ENCODE assay signal across 13 cellular contexts in the genomic region with DNA sequence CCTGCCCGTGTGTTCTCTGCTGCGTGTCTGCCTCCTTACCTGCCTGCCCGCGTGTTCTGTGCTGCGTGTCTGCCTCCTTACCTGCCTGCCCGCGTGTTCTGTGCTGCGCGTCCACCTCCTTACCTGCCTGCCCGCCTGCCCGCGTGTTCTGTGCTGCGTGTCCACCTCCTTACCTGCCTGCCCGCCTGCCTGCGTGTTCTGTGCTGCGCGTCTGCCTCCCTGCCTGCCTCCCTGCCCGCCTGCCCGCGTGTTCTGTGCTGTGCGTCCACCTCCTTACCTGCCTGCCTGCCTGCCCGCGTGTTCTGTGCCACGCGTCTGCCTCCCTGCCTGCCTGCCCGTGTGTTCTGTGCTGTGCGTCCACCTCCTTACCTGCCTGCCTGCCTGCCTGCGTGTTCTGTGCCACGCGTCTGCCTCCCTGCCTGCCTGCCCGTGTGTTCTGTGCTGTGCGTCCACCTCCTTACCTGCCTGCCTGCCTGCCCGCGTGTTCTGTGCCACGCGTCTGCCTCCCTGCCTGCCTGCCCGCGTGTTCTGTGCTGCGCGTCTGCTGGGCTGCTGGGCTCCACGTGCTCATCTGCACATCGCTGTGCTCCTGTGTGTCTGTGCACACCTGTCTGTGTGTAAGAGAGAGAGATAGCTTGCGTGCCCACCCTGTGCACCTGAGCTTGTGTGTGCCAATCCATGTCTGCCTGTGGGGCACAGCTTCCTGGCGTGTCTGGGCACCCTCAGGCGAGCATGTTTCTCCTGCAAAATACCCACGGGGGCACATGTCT. TPM values are rescaled to one million over a fixed set of nuclear protein-coding genes. Genes with fewer than 3 reads are reported as not detected.
DNase-seq lines count a peak whose midpoint lies in the region; ATAC-seq, FAIRE-seq and TF ChIP-seq lines count a peak whose summit lies in the region.
"Not testable (repeated sequence)": the region's sequence is repeated elsewhere in the genome, so short reads cannot be mapped to it uniquely, and the experiment has no call there.
"Had no signal": no experiment of that assay in that cellular context is flagged by ENCODE, and none has a peak within 500 bp of the region (broad histone marks: within the 10 kb centered on the region; RNA-seq: fewer than 3 reads in every experiment).

No MANE protein-coding gene starts in this region.

- not testable (repeated sequence) for H2BK15ac ChIP-seq in H9 (ENCODE audit: low read depth, low read length); mesenchymal stem cell (ENCODE audit: low read depth, poor library complexity, severe bottlenecking)

- H2BK5ac ChIP-seq in H9 (ENCODE audit: insufficient read length, low read length); mesenchymal stem cell (ENCODE audit: low read depth, low read length, poor library complexity, severe bottlenecking): not testable (repeated sequence)

- H3K9me3 ChIP-seq in H9 (ENCODE audit: control insufficient read depth, low read depth, low read length); endodermal cell (ENCODE audit: control insufficient read depth, low read length); kidney (ENCODE audit: control insufficient read depth in 1 of 2, low read length in 2 of 2); sigmoid colon: not testable (repeated sequence)
- H3K9me3 ChIP-seq in mesenchymal stem cell (ENCODE audit: control insufficient read depth, low read length), result peaks cover 11% of the 10 kb centered on the region

- not testable (repeated sequence) for H4K91ac ChIP-seq in H9 (ENCODE audit: insufficient read length, low read depth, low read length)
- H4K91ac ChIP-seq in mesenchymal stem cell (ENCODE audit: low read length), result peak overlapping the region; percentile 18

- H3K9me3 Mint-ChIP-seq in H9, result peaks cover 17 to 21% of the 10 kb centered on the region in 2 experiments
- peaks cover 17% of the 10 kb centered on the region for H3K9me3 Mint-ChIP-seq in endodermal cell

- H3K36me3 Mint-ChIP-seq in H9 (ENCODE audit: insufficient read depth in 1 of 3, low read depth in 3 of 3), result peaks cover 0 to 15% (median 13%) of the 10 kb centered on the region in 3 experiments; a peak in 5 of 7 replicates
- H3K36me3 Mint-ChIP-seq in endodermal cell (ENCODE audit: low read depth), result not testable (repeated sequence)

- not testable (repeated sequence) for H2BK120ac ChIP-seq in H9 (ENCODE audit: low read depth, low read length, poor library complexity, severe bottlenecking); mesenchymal stem cell (ENCODE audit: low read depth, low read length)

- not testable (repeated sequence) for H3K4me1 Mint-ChIP-seq in H9, endodermal cell

- not testable (repeated sequence) for H3K14ac ChIP-seq in H9 (ENCODE audit: insufficient read depth, low read length); mesenchymal stem cell (ENCODE audit: low read length in 2 of 2)

- peaks cover 17% of the 10 kb centered on the region for H3K27me3 Mint-ChIP-seq in H9 (ENCODE audit: low read depth)
- H3K27me3 Mint-ChIP-seq in endodermal cell (ENCODE audit: insufficient read depth), result not testable (repeated sequence)

- ATAC-seq in Right ventricle myocardium superior (ENCODE audit: poor library complexity), result not testable (repeated sequence)

- not testable (repeated sequence) for TF ChIP-seq POLR2A in sigmoid colon (IDR thresholded peaks at IDR 0.05)

- H3K9ac ChIP-seq in H9 (ENCODE audit: extremely low read depth, insufficient read length, low read length); endodermal cell (ENCODE audit: extremely low read depth, low read length, poor library complexity, severe bottlenecking); kidney (ENCODE audit: low read length in 2 of 2); mesenchymal stem cell (ENCODE audit: low read length): not testable (repeated sequence)

- no CpG with 5 or more reads among the region's 46 CpGs for WGBS in H9 (ENCODE audit: extremely low coverage, insufficient read length, low lambda C conversion rate)
- WGBS in endodermal cell (ENCODE audit: insufficient coverage in 1 of 2, insufficient read length in 1 of 2), 2 experiments, result 92 to 94% methylated on average over 29 to 46 of the region's 46 CpGs
- 93% methylated on average over 46 of the region's 46 CpGs for WGBS in mesenchymal stem cell
- WGBS in sigmoid colon, 2 donors, result 92% methylated on average over 46 of the region's 46 CpGs

- H2AK5ac ChIP-seq in H9 (ENCODE audit: insufficient read length, low read length); mesenchymal stem cell (ENCODE audit: low read length, severe bottlenecking): not testable (repeated sequence)

- not testable (repeated sequence) for H3K27me3 ChIP-seq in H9 (ENCODE audit: insufficient read depth, low read length); endodermal cell (ENCODE audit: control insufficient read depth, insufficient read depth, low read length, poor library complexity, severe bottlenecking)
- H3K27me3 ChIP-seq in mesenchymal stem cell (ENCODE audit: control insufficient read depth in 1 of 2, insufficient read depth in 1 of 2, low read length in 2 of 2), result peaks cover 6 to 11% of the 10 kb centered on the region in 2 experiments
- H3K27me3 ChIP-seq in sigmoid colon, result peaks cover 0 to 18% (median 0%) of the 10 kb centered on the region in 3 donors

- H3K79me2 ChIP-seq in H9 (ENCODE audit: insufficient read depth, low read length), result not testable (repeated sequence)

- not testable (repeated sequence) for H3K27ac Mint-ChIP-seq in H9, endodermal cell

- not testable (repeated sequence) for H3K4ac ChIP-seq in H9 (ENCODE audit: low read depth, low read length); mesenchymal stem cell (ENCODE audit: low read depth in 1 of 2, low read length in 2 of 2)

- not testable (repeated sequence) for H2AFZ ChIP-seq in H9 (ENCODE audit: low read length); mesenchymal stem cell (ENCODE audit: low read depth, low read length)

- intact Hi-C loops in Right ventricle myocardium superior (cut with DNase I); kidney (cut with DNase I); sigmoid colon (cut with DNase I): not testable (repeated sequence)

- H3K36me3 ChIP-seq in endodermal cell (ENCODE audit: control insufficient read depth, insufficient read depth, low read length); kidney (ENCODE audit: control insufficient read depth in 1 of 2, insufficient read depth in 2 of 2, low read length in 2 of 2); mesenchymal stem cell (ENCODE audit: control insufficient read depth in 1 of 2, insufficient read depth in 2 of 2, low read depth in 1 of 2, low read length in 2 of 2); sigmoid colon: not testable (repeated sequence)

- H3K4me3 Mint-ChIP-seq in H9, endodermal cell: not testable (repeated sequence)

- not testable (repeated sequence) for H3K4me3 ChIP-seq in endodermal cell (ENCODE audit: low read length); kidney (ENCODE audit: low read length in 2 of 2); mesenchymal stem cell (ENCODE audit: insufficient read depth in 1 of 2, low read depth in 1 of 2, low read length in 2 of 2); sigmoid colon

- not testable (repeated sequence) for H3K27ac ChIP-seq in H9 (ENCODE audit: insufficient read length, low read depth, low read length); endodermal cell (ENCODE audit: low read depth, low read length); kidney (ENCODE audit: low read depth in 2 of 2, low read length in 2 of 2); mesenchymal stem cell (ENCODE audit: low read length, poor library complexity, severe bottlenecking); sigmoid colon

- not testable (repeated sequence) for H3K4me2 ChIP-seq in H9 (ENCODE audit: insufficient read depth, insufficient read length, low read length); mesenchymal stem cell (ENCODE audit: low read length, poor library complexity, severe bottlenecking)

- not testable (repeated sequence) for H4K20me1 ChIP-seq in H9 (ENCODE audit: control insufficient read depth, insufficient read depth, insufficient read length)

- H3K23me2 ChIP-seq in H9 (ENCODE audit: insufficient read length, low read depth, low read length, poor library complexity, severe bottlenecking), result not testable (repeated sequence)

- H3K18ac ChIP-seq in H9 (ENCODE audit: insufficient read length, low read depth, low read length); mesenchymal stem cell (ENCODE audit: low read depth in 1 of 2, low read length in 2 of 2): not testable (repeated sequence)

- not testable (repeated sequence) for H3K4me1 ChIP-seq in H9 (ENCODE audit: insufficient read depth, low read length); endodermal cell (ENCODE audit: control insufficient read depth, insufficient read depth, low read length); kidney (ENCODE audit: control insufficient read depth in 1 of 2, insufficient read depth in 1 of 2, low read depth in 1 of 2, low read length in 2 of 2); mesenchymal stem cell (ENCODE audit: control insufficient read depth, insufficient read depth, low read depth, low read length); sigmoid colon

- not testable (repeated sequence) for H3T11ph ChIP-seq in H9 (ENCODE audit: low read length)

- H3K23ac ChIP-seq in H9 (ENCODE audit: insufficient read length, low read depth, low read length); mesenchymal stem cell (ENCODE audit: low read length in 2 of 2): not testable (repeated sequence)

- not testable (repeated sequence) for H4K8ac ChIP-seq in H9 (replicated peaks; ENCODE audit: insufficient read length, low read depth, low read length); mesenchymal stem cell (ENCODE audit: low read length)

- TF ChIP-seq CTCF in H9 (conservative IDR thresholded peaks at IDR 0.05); endodermal cell (conservative IDR thresholded peaks at IDR 0.05); kidney (IDR thresholded peaks at IDR 0.05; ENCODE audit: borderline replicate concordance, extremely low read depth, insufficient read depth); sigmoid colon (IDR thresholded peaks at IDR 0.05): not testable (repeated sequence)

- not testable (repeated sequence) for FAIRE-seq in kidney (lab: Jason Lieb, UNC)

- not testable (repeated sequence) for H2BK12ac ChIP-seq in H9 (ENCODE audit: insufficient read length, low read depth, low read length); mesenchymal stem cell (ENCODE audit: low read length in 2 of 2)

- H3K79me1 ChIP-seq in H9 (ENCODE audit: insufficient read depth, low read depth, low read length, poor library complexity, severe bottlenecking); mesenchymal stem cell (replicated peaks; ENCODE audit: low read length, poor library complexity, severe bottlenecking): not testable (repeated sequence)

- not testable (repeated sequence) for H3K56ac ChIP-seq in H9 (ENCODE audit: insufficient read length, low read depth, low read length)

- DNase-seq in H9 (peak; percentile 19), NCI-H748 (lab: John Stamatoyannopoulos, UW; ENCODE audit: unreplicated experiment) (peak; percentile 0), endodermal cell (peak; percentile 29), Right ventricle myocardium superior (peak; percentile 14), kidney (peak; percentile 52), sigmoid colon (peak; percentile 15)
- not testable (repeated sequence) for DNase-seq in mesenchymal stem cell

- H2BK20ac ChIP-seq in H9 (ENCODE audit: low read depth, low read length, poor library complexity, severe bottlenecking), result not testable (repeated sequence)

- TF ChIP-seq EP300 in sigmoid colon (IDR thresholded peaks at IDR 0.05), result not testable (repeated sequence)

- not testable (repeated sequence) for H4K5ac ChIP-seq in H9 (ENCODE audit: insufficient read length, low read depth, low read length)

RNA-seq across cellular contexts. Expression of a gene that starts 9.9 kb away (rescaled TPM):
- total RNA-seq in H9 (2021), result 10.2 and 10.8 TPM in 2 replicates
- 10 to 100 TPM; 12.4 to 14.6 TPM for total RNA-seq in endodermal cell
- polyA plus RNA-seq in endodermal cell (2013, experiment 1 of 2), result 5.0 TPM
- 2.4 TPM for polyA plus RNA-seq in endodermal cell (2013, experiment 2 of 2)
- total RNA-seq in Right ventricle myocardium superior, result 1.1 TPM
- 10.7 TPM for total RNA-seq in kidney
- 10.8 TPM for polyA plus RNA-seq in kidney (ENCODE audit: insufficient read depth, low read depth, low replicate concordance)
- 1.3 TPM for polyA plus RNA-seq in mesenchymal stem cell (2013, experiment 1 of 2)
- 0.97 TPM for polyA plus RNA-seq in mesenchymal stem cell (2013, experiment 2 of 2)
- 1 to 10 TPM in 2 of 4 donors, under 1 TPM in 1, not detected in 1; 0.41 to 5.4 (median 2.6) TPM for total RNA-seq in sigmoid colon
- polyA plus RNA-seq in sigmoid colon, result 1 to 10 TPM in 1 of 3 donors, under 1 TPM in 2; under 0.01 to 4.1 (median 0.46) TPM
- total RNA-seq: Caco-2, H4, HT-29 had no signal
- polyA plus RNA-seq: A549 had no signal

RNA-seq across cellular contexts. Expression of a gene that starts 38.8 kb away (rescaled TPM):
- 425 and 433 TPM in 2 replicates for total RNA-seq in H9 (2021)
- total RNA-seq in endodermal cell, result 100 to 1,000 TPM; 407 to 456 TPM
- polyA plus RNA-seq in endodermal cell (2013, experiment 1 of 2), result 299 TPM
- polyA plus RNA-seq in endodermal cell (2013, experiment 2 of 2), result 303 TPM
- total RNA-seq in Right ventricle myocardium superior, result 1,145 TPM
- 248 TPM for total RNA-seq in kidney
- polyA plus RNA-seq in kidney (ENCODE audit: insufficient read depth, low read depth, low replicate concordance), result 1,928 TPM
- polyA plus RNA-seq in mesenchymal stem cell (2013, experiment 1 of 2), result 1,109 TPM
- 1,079 TPM for polyA plus RNA-seq in mesenchymal stem cell (2013, experiment 2 of 2)
- total RNA-seq in sigmoid colon, result 100 to 1,000 TPM; 104 to 244 (median 194) TPM
- 1,000 to 10,000 TPM in 2 of 3 donors, 100 to 1,000 TPM in 1; 610 to 1,302 (median 1,156) TPM for polyA plus RNA-seq in sigmoid colon

RNA-seq across cellular contexts. Expression of a gene that starts 39.1 kb away (rescaled TPM):
- total RNA-seq in H9 (2021) (18.0 and 18.4 TPM in 2 replicates), endodermal cell (10 to 100 TPM; 20.0 to 23.4 TPM), Right ventricle myocardium superior (3.7 TPM), kidney (17.9 TPM), sigmoid colon (10 to 100 TPM in 2 of 4 donors, 1 to 10 TPM in 2; 5.7 to 11.7 (median 9.8) TPM)
- polyA plus RNA-seq in endodermal cell (2013, experiment 1 of 2), result 8.7 TPM
- 6.1 TPM for polyA plus RNA-seq in endodermal cell (2013, experiment 2 of 2)
- polyA plus RNA-seq in kidney (ENCODE audit: insufficient read depth, low read depth, low replicate concordance) (29.6 TPM), sigmoid colon (10 to 100 TPM; 19.2 to 29.7 (median 28.7) TPM)
- polyA plus RNA-seq in mesenchymal stem cell (2013, experiment 1 of 2), result 15.0 TPM
- 13.1 TPM for polyA plus RNA-seq in mesenchymal stem cell (2013, experiment 2 of 2)

RNA-seq across cellular contexts. Expression of a gene that starts 53.7 kb away (rescaled TPM):
- total RNA-seq in H9 (2021) (6.8 and 6.9 TPM in 2 replicates), endodermal cell (10 to 100 TPM; 15.1 to 16.4 TPM), Right ventricle myocardium superior (14.6 TPM), kidney (18.2 TPM), sigmoid colon (1 to 10 TPM; 3.9 to 5.0 (median 4.5) TPM)
- 2.0 TPM for polyA plus RNA-seq in endodermal cell (2013, experiment 1 of 2)
- 1.0 TPM for polyA plus RNA-seq in endodermal cell (2013, experiment 2 of 2)
- polyA plus RNA-seq in kidney (ENCODE audit: insufficient read depth, low read depth, low replicate concordance) (12.6 TPM), sigmoid colon (1 to 10 TPM; 2.4 to 6.4 (median 4.6) TPM)
- polyA plus RNA-seq in mesenchymal stem cell (2013, experiment 1 of 2), result 1.4 TPM
- 1.3 TPM for polyA plus RNA-seq in mesenchymal stem cell (2013, experiment 2 of 2)
- total RNA-seq: H4 had no signal

RNA-seq across cellular contexts. Expression of a gene that starts 59.2 kb away (rescaled TPM):
- total RNA-seq in H9 (2021) (0.09 TPM in 1 of 2 replicates, not detected in the other), endodermal cell (not detected), Right ventricle myocardium superior (not detected), kidney (not detected), sigmoid colon (under 1 TPM in 2 of 4 donors, not detected in 2; 0.36 to 0.41 TPM)
- polyA plus RNA-seq in endodermal cell (2013, experiment 1 of 2), result not detected
- not detected for polyA plus RNA-seq in endodermal cell (2013, experiment 2 of 2)
- polyA plus RNA-seq in kidney (ENCODE audit: insufficient read depth, low read depth, low replicate concordance) (not detected), sigmoid colon (under 1 TPM in 1 of 3 donors, not detected in 2; 0.06 TPM)
- not detected for polyA plus RNA-seq in mesenchymal stem cell (2013, experiment 1 of 2)
- not detected for polyA plus RNA-seq in mesenchymal stem cell (2013, experiment 2 of 2)
- total RNA-seq: Caco-2; CD4-positive, alpha-beta T cell; HT-29 had no signal
- polyA plus RNA-seq: A549, BJ had no signal
